10 cellular contexts compared by ENCODE assay signal in genomic region chr16:16150117-16150877, GRCh38.
DNase-seq lines count a peak whose midpoint lies in the region; ATAC-seq and TF ChIP-seq lines count a peak whose summit lies in the region.
"Had no signal": no experiment of that assay in that cellular context is flagged by ENCODE, and none has a peak within 500 bp of the region (broad histone marks: within the 10 kb centered on the region; RNA-seq: fewer than 3 reads in every experiment).

No MANE protein-coding gene starts in this region.

- TF ChIP-seq EP300 in ovary (IDR thresholded peaks at IDR 0.05) = no peak

- no peak overlapping the region for H2AFZ ChIP-seq in smooth muscle cell (ENCODE audit: low read depth)

- H3K27ac ChIP-seq in BLaER1 = peak overlapping the region; percentile 58
- H3K27ac ChIP-seq in ovary = peak overlapping the region in 1 of 2 donors; percentile 70
- H3K27ac ChIP-seq in smooth muscle cell (ENCODE audit: low read depth) = no peak overlapping the region
- H3K27ac ChIP-seq: HL-60 had no signal

- H3K9ac ChIP-seq in BLaER1 (0 out of 2 replicates have a peak overlapping the region, but pooled peaks have one; percentile 15), smooth muscle cell (ENCODE audit: low read depth) (no peak overlapping the region)

- H3K79me2 ChIP-seq in smooth muscle cell (ENCODE audit: low read depth) = no peaks in the 10 kb centered on the region

- in situ Hi-C loops in GM13976 (cut with MboI; ENCODE audit: low sequenced_read_pairs, unreplicated experiment) = loop anchor here (25.0 kb wide), 2 partner anchors 613 to 762 kb away; no protein-coding TSS in a partner anchor

- H3K4me1 ChIP-seq in BLaER1 = peaks cover 59% of the 10 kb centered on the region
- H3K4me1 ChIP-seq in ovary (ENCODE audit: insufficient read depth) = peaks cover 21% of the 10 kb centered on the region
- H3K4me1 ChIP-seq in smooth muscle cell (ENCODE audit: low read depth) = no peaks in the 10 kb centered on the region

- peak; percentile 60 for ATAC-seq in SK-N-SH treated with all-trans-retinoic acid at 6 μM for 48 hours
- no peak for ATAC-seq in GM21526 (IDR thresholded peaks at IDR 0.05; ENCODE audit: low FRiP score, unreplicated experiment)

- H3K4me3 ChIP-seq in BLaER1 (no peak overlapping the region), ovary (no peak overlapping the region), smooth muscle cell (no peak overlapping the region)

- TF ChIP-seq POLR2A in ovary (IDR thresholded peaks at IDR 0.05) = no peak

- H4K20me1 ChIP-seq in BLaER1 (peaks cover 20% of the 10 kb centered on the region), smooth muscle cell (ENCODE audit: low read depth) (no peaks in the 10 kb centered on the region)

- no peaks in the 10 kb centered on the region for H3F3A ChIP-seq in smooth muscle cell (ENCODE audit: low read depth)

- DNase-seq in head of caudate nucleus = peak; percentile 52 to 93 (median 84)
- DNase-seq in ovary = peak; percentile 85 to 98 (median 96)
- DNase-seq in smooth muscle cell (lab: John Stamatoyannopoulos, UW; ENCODE audit: unreplicated experiment) = no peak
- no peak for DNase-seq in GM13976 (ENCODE audit: low spot score)
- DNase-seq in GM19238 (ENCODE audit: insufficient read length, low spot score) = no peak
- DNase-seq: activated CD4-positive, alpha-beta T cell treated with anti-CD3 and anti-CD28 coated beads, Interleukin-2, amount 10 ng/mL, durations not matched to agents 24 days and 14 days had no signal

- 2 to 10% (median 4%) methylated on average over 25 to 28 of the region's 28 CpGs for WGBS in ovary, 3 donors
- WGBS in smooth muscle cell (ENCODE audit: low lambda C conversion rate) = 95% methylated on average over 28 of the region's 28 CpGs

- H3K27me3 ChIP-seq in BLaER1 (no peaks in the 10 kb centered on the region), ovary (no peaks in the 10 kb centered on the region), smooth muscle cell (ENCODE audit: low read depth) (no peaks in the 10 kb centered on the region)

- H3K4me2 ChIP-seq in BLaER1 = peak overlapping the region; percentile 12; the same call in 1 of the 2 replicates
- H3K4me2 ChIP-seq in smooth muscle cell = no peak overlapping the region

- intact Hi-C loops in head of caudate nucleus (cut with DNase I) (no loop called here), ovary (cut with DNase I) (no loop called here)

- TF ChIP-seq CTCF in ovary (IDR thresholded peaks at IDR 0.05) = no peak
- TF ChIP-seq CTCF in smooth muscle cell (IDR thresholded peaks at IDR 0.05; ENCODE audit: borderline replicate concordance, insufficient read depth, poor library complexity, severe bottlenecking) = no peak
- TF ChIP-seq CTCF in GM13976 (IDR thresholded peaks at IDR 0.05; ENCODE audit: borderline replicate concordance, control extremely low read depth, extremely low read depth, insufficient read depth, missing control alignments) = no peak

- peaks cover 18% of the 10 kb centered on the region for H3K36me3 ChIP-seq in BLaER1
- no peaks in the 10 kb centered on the region for H3K36me3 ChIP-seq in ovary
- H3K36me3 ChIP-seq in smooth muscle cell (ENCODE audit: low read depth) = no peaks in the 10 kb centered on the region

- H3K9me3 ChIP-seq in BLaER1 = no peaks in the 10 kb centered on the region
- no peaks in the 10 kb centered on the region for H3K9me3 ChIP-seq in ovary
- no peaks in the 10 kb centered on the region for H3K9me3 ChIP-seq in smooth muscle cell (replicated peaks; ENCODE audit: low read depth)

TF ChIP-seq in SK-N-SH treated with all-trans-retinoic acid at 6 μM for 48 hours, 23 proteins besides CTCF, POLR2A, EP300 and RAD21:
- TF ChIP-seq ESRRG (CRISPR knock-in tag; IDR thresholded peaks at IDR 0.05) (no peak), BACH2 (CRISPR knock-in tag; IDR thresholded peaks at IDR 0.05; ENCODE audit: borderline replicate concordance) (no peak), TCF4 (CRISPR knock-in tag; IDR thresholded peaks at IDR 0.05; ENCODE audit: borderline replicate concordance) (no peak), OSR1 (CRISPR knock-in tag; IDR thresholded peaks at IDR 0.05) (no peak)

Comparison
In these comparisons a context has a peak if more than half of its experiments do, and no peak if none do; other contexts are left out.
1. DNase-seq: peak in head of caudate nucleus (42 of 42) and ovary (5 of 5); none in smooth muscle cell (single experiment), GM13976 (single experiment) and GM19238 (single experiment).